ENCODE assay signal across 22 cellular contexts in the genomic region with DNA sequence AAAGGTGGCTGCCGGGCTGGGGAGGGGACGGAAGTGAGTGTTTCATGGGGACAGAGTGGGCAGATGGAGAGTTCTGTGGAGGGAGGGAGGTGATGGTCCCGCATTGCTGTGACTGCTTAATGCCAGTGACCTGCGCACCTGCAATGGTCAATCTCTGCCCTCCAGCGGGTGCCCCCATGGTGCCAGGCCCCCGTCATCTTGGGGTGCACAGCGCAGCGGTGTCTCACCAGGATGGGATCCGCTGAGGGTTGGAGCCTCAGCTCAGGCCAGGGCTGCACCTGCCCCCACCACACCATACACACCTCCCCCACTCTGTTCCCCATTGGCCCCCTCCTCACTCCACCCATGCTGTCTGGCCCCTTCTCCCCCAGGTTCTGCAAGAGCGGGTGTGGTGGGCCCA. TPM values are rescaled to one million over a fixed set of nuclear protein-coding genes. Genes with fewer than 3 reads are reported as not detected.
DNase-seq lines count a peak whose midpoint lies in the region; ATAC-seq and TF ChIP-seq lines count a peak whose summit lies in the region.
"Had no signal": no experiment of that assay in that cellular context is flagged by ENCODE, and none has a peak within 500 bp of the region (broad histone marks: within the 10 kb centered on the region; RNA-seq: fewer than 3 reads in every experiment).

No MANE protein-coding gene starts in this region.

- intact Hi-C loops in activated T-helper 2 cell treated with anti-CD3 and anti-CD28 coated beads, Interferon-gamma antibody, Interleukin-2, Interleukin-4, amounts not matched to agents 10 μg/mL and 5 μg/mL and 100 μg/mL, durations not matched to agents 14 hours and 24 hours and 36 hours (cut with micrococcal nuclease) = no loop called here

- peaks cover 26% of the 10 kb centered on the region for H3K36me3 ChIP-seq in RWPE2 (ENCODE audit: low read depth)

- H3K4me3 Mint-ChIP-seq in chondrocyte (ENCODE audit: unreplicated experiment) (no peak overlapping the region), neural crest cell (peak overlapping the region; percentile 16)
- no peak overlapping the region for H3K4me3 Mint-ChIP-seq in activated T-helper 2 cell treated with anti-CD3 and anti-CD28 coated beads, Interferon-gamma antibody, Interleukin-2, Interleukin-4, amounts not matched to agents 10 μg/mL and 5 μg/mL and 100 μg/mL, durations not matched to agents 14 hours and 24 hours and 36 hours (ENCODE audit: low read depth)
- H3K4me3 Mint-ChIP-seq: CD4-positive, alpha-beta T cell had no signal

- H3K4me1 Mint-ChIP-seq in chondrocyte (ENCODE audit: low read depth) (no peaks in the 10 kb centered on the region), neural crest cell (no peaks in the 10 kb centered on the region)
- H3K4me1 Mint-ChIP-seq in activated T-helper 2 cell treated with anti-CD3 and anti-CD28 coated beads, Interferon-gamma antibody, Interleukin-2, Interleukin-4, amounts not matched to agents 10 μg/mL and 5 μg/mL and 100 μg/mL, durations not matched to agents 14 hours and 24 hours and 36 hours (ENCODE audit: low read depth) = peaks cover under 1% of the 10 kb centered on the region

- no peaks in the 10 kb centered on the region for H3K27me3 ChIP-seq in RWPE2 (ENCODE audit: insufficient read depth, poor library complexity, severe bottlenecking)

- peak; percentile 15; the same call in 1 of the 3 replicates for ATAC-seq in RWPE2 (ENCODE audit: low read depth)
- ATAC-seq in GM19324 (IDR thresholded peaks at IDR 0.05; ENCODE audit: low FRiP score, unreplicated experiment) = no peak
- ATAC-seq: GM12878 had no signal

- no peaks in the 10 kb centered on the region for H3K4me1 ChIP-seq in RWPE2 (ENCODE audit: insufficient read depth, poor library complexity, severe bottlenecking)

- H3K36me3 Mint-ChIP-seq in chondrocyte (ENCODE audit: low read depth) = peaks cover 30% of the 10 kb centered on the region
- peaks cover 44% of the 10 kb centered on the region for H3K36me3 Mint-ChIP-seq in neural crest cell (ENCODE audit: low read depth)
- peaks cover 46% of the 10 kb centered on the region for H3K36me3 Mint-ChIP-seq in activated T-helper 2 cell treated with anti-CD3 and anti-CD28 coated beads, Interferon-gamma antibody, Interleukin-2, Interleukin-4, amounts not matched to agents 10 μg/mL and 5 μg/mL and 100 μg/mL, durations not matched to agents 14 hours and 24 hours and 36 hours (ENCODE audit: low read depth)

- H3K9me3 ChIP-seq in RWPE2 (ENCODE audit: severe bottlenecking) = peaks cover 17% of the 10 kb centered on the region

- DNase-seq in RWPE2 (ENCODE audit: low spot score) = no peak
- DNase-seq in chondrocyte (ENCODE audit: low spot score) = peak; percentile 75
- DNase-seq in neural crest cell (ENCODE audit: low read depth, low spot score) = no peak
- DNase-seq in activated T-helper 2 cell treated with anti-CD3 and anti-CD28 coated beads, Interferon-gamma antibody, Interleukin-2, Interleukin-4, amounts not matched to agents 10 μg/mL and 5 μg/mL and 100 μg/mL, durations not matched to agents 14 hours and 24 hours and 36 hours (ENCODE audit: low spot score) = no peak
- no peak for DNase-seq in UCSD-AML1 (lab: John Stamatoyannopoulos, UW; ENCODE audit: unreplicated experiment)
- no peak for DNase-seq in RKO (ENCODE audit: low spot score)
- DNase-seq: COR-L47, DMS 273 treated with DMSO at 0.1 percent for 48 hours, DMS79 treated with DMSO at 0.1 percent for 48 hours, GOT3, MM.1S, NCI-H1048, NCI-H1417 treated with DMSO at 0.1 percent for 48 hours, NCI-H187, NCI-H446 treated with DMSO at 0.1 percent for 48 hours, NCI-H526 treated with DMSO at 0.1 percent for 48 hours, OCI-M1, SHP77 treated with DMSO at 0.1 percent for 48 hours had no signal

- H3K27ac ChIP-seq in RWPE2 (ENCODE audit: poor library complexity, severe bottlenecking) = no peak overlapping the region
- H3K27ac ChIP-seq: SK-N-MC had no signal

- no peak overlapping the region for H3K4me3 ChIP-seq in RWPE2 (ENCODE audit: severe bottlenecking)
- H3K4me3 ChIP-seq: GM12878, SK-N-MC had no signal

- H3K27ac Mint-ChIP-seq in chondrocyte (ENCODE audit: unreplicated experiment) (no peak overlapping the region), neural crest cell (ENCODE audit: unreplicated experiment) (no peak overlapping the region)
- no peak overlapping the region for H3K27ac Mint-ChIP-seq in activated T-helper 2 cell treated with anti-CD3 and anti-CD28 coated beads, Interferon-gamma antibody, Interleukin-2, Interleukin-4, amounts not matched to agents 10 μg/mL and 5 μg/mL and 100 μg/mL, durations not matched to agents 14 hours and 24 hours and 36 hours
- H3K27ac Mint-ChIP-seq: CD4-positive, alpha-beta T cell had no signal

- H3K9me3 Mint-ChIP-seq in chondrocyte (ENCODE audit: low read depth) (peaks cover 38% of the 10 kb centered on the region), neural crest cell (peaks cover 22% of the 10 kb centered on the region)
- peaks cover 43% of the 10 kb centered on the region for H3K9me3 Mint-ChIP-seq in activated T-helper 2 cell treated with anti-CD3 and anti-CD28 coated beads, Interferon-gamma antibody, Interleukin-2, Interleukin-4, amounts not matched to agents 10 μg/mL and 5 μg/mL and 100 μg/mL, durations not matched to agents 14 hours and 24 hours and 36 hours

- no peak for TF ChIP-seq CTCF in RWPE2 (IDR thresholded peaks at IDR 0.05; ENCODE audit: poor library complexity, severe bottlenecking)
- TF ChIP-seq CTCF in chondrocyte (IDR thresholded peaks at IDR 0.05) = no peak
- no peak for TF ChIP-seq CTCF in neural crest cell (conservative IDR thresholded peaks at IDR 0.05)

- no peaks in the 10 kb centered on the region for H3K27me3 Mint-ChIP-seq in chondrocyte (ENCODE audit: low read depth)
- no peaks in the 10 kb centered on the region for H3K27me3 Mint-ChIP-seq in neural crest cell (ENCODE audit: low read depth)
- H3K27me3 Mint-ChIP-seq in activated T-helper 2 cell treated with anti-CD3 and anti-CD28 coated beads, Interferon-gamma antibody, Interleukin-2, Interleukin-4, amounts not matched to agents 10 μg/mL and 5 μg/mL and 100 μg/mL, durations not matched to agents 14 hours and 24 hours and 36 hours (ENCODE audit: low read depth) = no peaks in the 10 kb centered on the region
- H3K27me3 Mint-ChIP-seq: CD4-positive, alpha-beta T cell had no signal

RNA-seq across cellular contexts. Expression of a gene that starts 12.0 kb away (rescaled TPM):
- total RNA-seq in chondrocyte (27.1 to 35.5 TPM (median 27.7 TPM) in 3 replicates), neural crest cell (79.3 and 80.8 TPM in 2 replicates)
- total RNA-seq in activated T-helper 2 cell treated with anti-CD3 and anti-CD28 coated beads, Interferon-gamma antibody, Interleukin-2, Interleukin-4, amounts not matched to agents 10 μg/mL and 5 μg/mL and 100 μg/mL, durations not matched to agents 14 hours and 24 hours and 36 hours = 44.2 and 44.4 TPM in 2 replicates

RNA-seq across cellular contexts. Expression of a gene that starts 41.9 kb away (rescaled TPM):
- total RNA-seq in chondrocyte (33.2 to 36.0 TPM (median 33.5 TPM) in 3 replicates), neural crest cell (49.3 and 51.9 TPM in 2 replicates)
- 42.3 and 47.2 TPM in 2 replicates for total RNA-seq in activated T-helper 2 cell treated with anti-CD3 and anti-CD28 coated beads, Interferon-gamma antibody, Interleukin-2, Interleukin-4, amounts not matched to agents 10 μg/mL and 5 μg/mL and 100 μg/mL, durations not matched to agents 14 hours and 24 hours and 36 hours
